In the genomic region with DNA sequence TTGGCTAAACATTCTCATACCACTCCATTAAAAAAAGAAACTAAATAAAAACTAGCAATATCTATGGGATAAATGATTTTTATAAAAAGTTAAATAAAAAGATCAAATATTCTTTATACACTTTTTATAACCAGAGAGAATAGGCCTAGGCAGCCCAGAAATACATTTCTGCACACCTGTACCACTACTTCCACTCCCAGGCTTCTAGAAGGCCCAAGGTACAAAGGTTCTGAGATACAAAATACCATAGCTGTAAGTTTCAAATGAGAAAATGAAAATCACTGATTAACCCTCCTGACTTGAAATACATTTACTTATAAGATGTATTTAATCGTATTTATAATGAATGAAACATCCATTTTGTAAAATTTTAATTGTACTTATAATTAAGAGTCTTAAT, we compare ENCODE assay signal across 29 cellular contexts.
"Had no signal": no experiment of that assay in that cellular context is flagged by ENCODE, and none has a peak within 500 bp of the region (broad histone marks: within the 10 kb centered on the region; RNA-seq: fewer than 3 reads in every experiment).

No MANE protein-coding gene starts in this region.

- H3K27me3 ChIP-seq: heart right ventricle, hepatocyte, pancreas, sigmoid colon, stomach, testis, thyroid gland, transverse colon, upper lobe of left lung, vagina had no signal

- H3K4me1 ChIP-seq: heart right ventricle, left ventricle myocardium inferior, prostate gland, testis, thyroid gland, vagina had no signal

- DNase-seq: heart right ventricle; islet precursor cell; kidney glomerular epithelial cell; left cardiac atrium; left ventricle myocardium inferior; mesendoderm; midbrain; mucosa of descending colon; naive thymus-derived CD8-positive, alpha-beta T cell; nucleus accumbens; pancreas; posterior cingulate gyrus; retina; right cardiac atrium; sigmoid colon; stimulated activated CD4-positive, alpha-beta T cell treated with anti-CD3 and anti-CD28 coated beads, Interleukin-1b, Interleukin-23, amount 100 ng/mL, for 48 hours; stimulated activated CD4-positive, alpha-beta T cell treated with anti-CD3 and anti-CD28 coated beads, Interleukin-4, amount 100 ng/mL, for 1 hour; stimulated activated naive B cell treated with anti-CD40 and anti-IgM and Interleukin-4, amounts not matched to agents 10 μg/mL and 1 μg/mL and 100 μg/mL, for 72 hours; stimulated activated naive CD8-positive, alpha-beta T cell treated with anti-CD3 and anti-CD28 coated beads, Interleukin-15, Interleukin-2, amounts not matched to agents 100 U/mL and 50 U/mL, for 24 hours; stomach; testis; thyroid gland; transverse colon; upper lobe of left lung had no signal

- H3K9me3 ChIP-seq: heart right ventricle, left ventricle myocardium inferior, mucosa of descending colon, pancreas, prostate gland, sigmoid colon, stomach, testis, thyroid gland, transverse colon, upper lobe of left lung, vagina had no signal

- H3K36me3 ChIP-seq: heart right ventricle, left ventricle myocardium inferior, pancreas, prostate gland, sigmoid colon, stomach, thyroid gland, transverse colon, upper lobe of left lung, vagina had no signal

- ATAC-seq: heart right ventricle; left cardiac atrium; mucosa of descending colon; naive thymus-derived CD8-positive, alpha-beta T cell; right cardiac atrium; stimulated activated naive B cell treated with anti-CD40 and anti-IgM and Interleukin-4, amounts not matched to agents 10 μg/mL and 1 μg/mL and 100 μg/mL, for 72 hours; stimulated activated naive CD8-positive, alpha-beta T cell treated with anti-CD3 and anti-CD28 coated beads, Interleukin-15, Interleukin-2, amounts not matched to agents 100 U/mL and 50 U/mL, for 24 hours had no signal

- H3K27ac ChIP-seq: heart right ventricle, hepatocyte, left ventricle myocardium inferior, pancreas, prostate gland, sigmoid colon, stomach, testis, thyroid gland, transverse colon, upper lobe of left lung, vagina had no signal

- H3K4me3 ChIP-seq: heart right ventricle, hepatocyte, left ventricle myocardium inferior, lung, mucosa of descending colon, pancreas, prostate gland, sigmoid colon, smooth muscle cell, stomach, testis, thyroid gland, transverse colon, upper lobe of left lung, vagina had no signal
